18 cellular contexts compared by ENCODE assay signal in genomic region chr13:63307239-63307638, GRCh38.
A peak's percentile ranks its signal among the peaks of the same experiment; 100 is the strongest.
DNase-seq lines count a peak whose midpoint lies in the region; ATAC-seq, FAIRE-seq and TF ChIP-seq lines count a peak whose summit lies in the region.
"Had no signal": no experiment of that assay in that cellular context is flagged by ENCODE, and none has a peak within 500 bp of the region (broad histone marks: within the 10 kb centered on the region; RNA-seq: fewer than 3 reads in every experiment).

No MANE protein-coding gene starts in this region.

- no peak overlapping the region for H3K9ac ChIP-seq in endothelial cell of umbilical vein (replicated peaks; ENCODE audit: extremely low read depth, insufficient read depth, low read length)

- peak; percentile 76 for DNase-seq in NCI-H69 (lab: John Stamatoyannopoulos, UW)
- peak; percentile 9 for DNase-seq in endothelial cell of umbilical vein (ENCODE audit: low read depth, low spot score)
- no peak for DNase-seq in germinal center (ENCODE audit: low spot score)
- DNase-seq in NCI-H1436 treated with DMSO at 0.1 percent for 48 hours (lab: John Stamatoyannopoulos, UW), result no peak
- DNase-seq: activated CD4-positive, alpha-beta memory T cell treated with anti-CD3 and anti-CD28 coated beads, Interleukin-2, amount 10 ng/mL, durations not matched to agents 7 days and 5 days; amygdala; left cardiac atrium; NCI-H1930; NCI-H82; SJCRH30 had no signal

- no peaks in the 10 kb centered on the region for H3K9me1 ChIP-seq in endothelial cell of umbilical vein (replicated peaks; ENCODE audit: control insufficient read depth, extremely low read depth, insufficient read depth, low read length)

- no peaks in the 10 kb centered on the region for H4K20me1 ChIP-seq in endothelial cell of umbilical vein (replicated peaks; ENCODE audit: control insufficient read depth, extremely low read depth, insufficient read depth, low read length)

- POLR2A ChIA-PET in endothelial cell of umbilical vein (lab: Charles Lee), result no interaction called here

- H3K79me2 ChIP-seq in endothelial cell of umbilical vein (ENCODE audit: control insufficient read depth, insufficient read depth, low read length), result no peaks in the 10 kb centered on the region

- no peak for TF ChIP-seq CTCF in endothelial cell of umbilical vein (IDR thresholded peaks at IDR 0.05; ENCODE audit: extremely low read depth in 1 of 2, insufficient read depth in 1 of 2, low read depth in 1 of 2, low read length in 2 of 2)

- no peaks in the 10 kb centered on the region for H3K36me3 ChIP-seq in endothelial cell of umbilical vein (ENCODE audit: control insufficient read depth in 2 of 2, extremely low read depth in 1 of 2, insufficient read depth in 2 of 2, low read length in 2 of 2)
- H3K36me3 ChIP-seq: prostate gland, SJCRH30 had no signal

- H3K27me3 ChIP-seq in endothelial cell of umbilical vein (ENCODE audit: control insufficient read depth in 2 of 2, insufficient read depth in 2 of 2, low read length in 2 of 2), result no peaks in the 10 kb centered on the region
- H3K27me3 ChIP-seq: SJCRH30 had no signal

- no peak overlapping the region for H3K4me3 ChIP-seq in endothelial cell of umbilical vein (replicated peaks in 1 of 3; ENCODE audit: insufficient read depth in 1 of 3, low read depth in 1 of 3, low read length in 3 of 3)
- H3K4me3 ChIP-seq: prostate gland, SJCRH30 had no signal

- no peak for FAIRE-seq in endothelial cell of umbilical vein (lab: Jason Lieb, UNC)
- FAIRE-seq: colon, TTC549 had no signal

- BruUV-seq in endothelial cell of umbilical vein (replicated peaks; lab: Mats Ljungman, UMichigan), result no TSS peak

- no peaks in the 10 kb centered on the region for H3K4me1 ChIP-seq in endothelial cell of umbilical vein (ENCODE audit: control insufficient read depth, extremely low read depth, insufficient read depth, low read length)
- H3K4me1 ChIP-seq: prostate gland, SJCRH30 had no signal

- H3K9me3 ChIP-seq in endothelial cell of umbilical vein (replicated peaks; ENCODE audit: control insufficient read depth, insufficient read depth, low read length), result peaks cover 1% of the 10 kb centered on the region
- H3K9me3 ChIP-seq: prostate gland, SJCRH30 had no signal

- H3K27ac ChIP-seq in endothelial cell of umbilical vein (ENCODE audit: insufficient read depth, low read depth, low read length), result no peak overlapping the region
- H3K27ac ChIP-seq: prostate gland, SJCRH30 had no signal

- CTCF ChIA-PET in endothelial cell of umbilical vein (lab: Charles Lee), result interaction anchor here (1.6 kb wide), 1 partner anchor 10 kb away, joined by 3 read pairs; no protein-coding TSS in a partner anchor

- dilution Hi-C loops in endothelial cell of umbilical vein (cut with MboI; ENCODE audit: extremely low pct_ligation_motif_present, low sequenced_read_pairs), result no loop called here

- intact Hi-C loops in endothelial cell of umbilical vein (cut with micrococcal nuclease), result no loop called here

- ATAC-seq in GM18858 (IDR thresholded peaks at IDR 0.05; ENCODE audit: unreplicated experiment) (peak; percentile 63), HG03175 (IDR thresholded peaks at IDR 0.05; ENCODE audit: unreplicated experiment) (peak; percentile 46), HG02885 (IDR thresholded peaks at IDR 0.05; ENCODE audit: poor library complexity, unreplicated experiment) (no peak), HG03460 (IDR thresholded peaks at IDR 0.05; ENCODE audit: unreplicated experiment) (no peak)
- ATAC-seq: esophagus mucosa, left cardiac atrium had no signal

- no peak overlapping the region for H2AFZ ChIP-seq in endothelial cell of umbilical vein (ENCODE audit: low read depth, low read length)

- TF ChIP-seq POLR2A in endothelial cell of umbilical vein (IDR thresholded peaks at IDR 0.05; ENCODE audit: low read depth, low read length), result no peak

- no peak overlapping the region for H3K4me2 ChIP-seq in endothelial cell of umbilical vein (ENCODE audit: insufficient read depth, low read length)

TF ChIP-seq in endothelial cell of umbilical vein, 7 proteins besides CTCF, POLR2A, EP300 and RAD21:
- TF ChIP-seq JUN (IDR thresholded peaks at IDR 0.05; ENCODE audit: borderline replicate concordance, insufficient read depth, insufficient read length, low read depth), result no peak
- no peak for TF ChIP-seq EZH2 (IDR thresholded peaks at IDR 0.05; ENCODE audit: borderline replicate concordance, low read depth, low read length, severe bottlenecking)
- no peak for TF ChIP-seq MYC (IDR thresholded peaks at IDR 0.05; ENCODE audit: low read depth, low read length)
- no peak for TF ChIP-seq GATA2 (IDR thresholded peaks at IDR 0.05; ENCODE audit: insufficient read depth, insufficient read length, low read depth, low read length)
- no peak for TF ChIP-seq MAX (IDR thresholded peaks at IDR 0.05; ENCODE audit: insufficient read depth, insufficient read length)
- no peak for TF ChIP-seq POLR2AphosphoS5 (IDR thresholded peaks at IDR 0.05; ENCODE audit: insufficient read depth, low read depth, low read length)
- TF ChIP-seq FOS (IDR thresholded peaks at IDR 0.05; ENCODE audit: borderline replicate concordance, insufficient read depth, low read length), result no peak

Comparison
In these comparisons a context has a peak if more than half of its experiments do, and no peak if none do; other contexts are left out.
1. ATAC-seq: peak in GM18858 (single experiment) and HG03175 (single experiment); none in HG02885 (single experiment) and HG03460 (single experiment).
2. DNase-seq: peak in NCI-H69 (single experiment) and endothelial cell of umbilical vein (single experiment); none in germinal center (single experiment) and NCI-H1436 treated with DMSO at 0.1 percent for 48 hours (single experiment).